Comparison of ENCODE assay signal across 8 cellular contexts in genomic region chr14:60649815-60650381, GRCh38. TPM values are rescaled to one million over a fixed set of nuclear protein-coding genes. Genes with fewer than 3 reads are reported as not detected.
DNase-seq lines count a peak whose midpoint lies in the region; ATAC-seq and TF ChIP-seq lines count a peak whose summit lies in the region.

No MANE protein-coding gene starts in this region.

- no peak for DNase-seq in heart left ventricle
- no peak for DNase-seq in Right ventricle myocardium superior
- peak; percentile 80 to 87 for DNase-seq in SJCRH30
- no peak for DNase-seq in foreskin keratinocyte
- no peak for DNase-seq in suprapubic skin (ENCODE audit: low spot score in 2 of 2)
- DNase-seq in SIG-M5 treated with dmso at 0.1 percent for 504 hours (lab: John Stamatoyannopoulos, UW; ENCODE audit: unreplicated experiment): no peak

- peaks cover 78 to 100% (median 98%) of the 10 kb centered on the region in 9 donors for H3K27me3 ChIP-seq in heart left ventricle
- no peaks in the 10 kb centered on the region for H3K27me3 ChIP-seq in SJCRH30
- H3K27me3 ChIP-seq in foreskin keratinocyte: peaks cover 100% of the 10 kb centered on the region
- peaks cover 100% of the 10 kb centered on the region for H3K27me3 ChIP-seq in suprapubic skin

- no peak for ATAC-seq in heart left ventricle
- no peak for ATAC-seq in Right ventricle myocardium superior (ENCODE audit: poor library complexity)
- peak; percentile 5 for ATAC-seq in foreskin keratinocyte
- no peak for ATAC-seq in GM19351 (IDR thresholded peaks at IDR 0.05; ENCODE audit: unreplicated experiment)
- no peak for ATAC-seq in GM21360 (IDR thresholded peaks at IDR 0.05; ENCODE audit: unreplicated experiment)

- WGBS in heart left ventricle, 4 donors: 2 to 3% (median 3%) methylated on average over 18 of the region's 18 CpGs
- WGBS in suprapubic skin: 7% methylated on average over 18 of the region's 18 CpGs

- H3K4me1 ChIP-seq in heart left ventricle (peaks cover 6 to 52% (median 35%) of the 10 kb centered on the region in 12 donors), SJCRH30 (peaks cover 20% of the 10 kb centered on the region), foreskin keratinocyte (no peaks in the 10 kb centered on the region), suprapubic skin (peaks cover 55% of the 10 kb centered on the region)

- no peak for TF ChIP-seq EP300 in suprapubic skin (IDR thresholded peaks at IDR 0.05)

- no peaks in the 10 kb centered on the region for H3K9me3 ChIP-seq in heart left ventricle
- no peaks in the 10 kb centered on the region for H3K9me3 ChIP-seq in SJCRH30 (replicated peaks)
- H3K9me3 ChIP-seq in suprapubic skin: no peaks in the 10 kb centered on the region

- H3K4me3 ChIP-seq in heart left ventricle: peak overlapping the region; percentile 9 to 61 (median 48)
- peak overlapping the region; percentile 81 for H3K4me3 ChIP-seq in SJCRH30
- peak overlapping the region; percentile 40 for H3K4me3 ChIP-seq in suprapubic skin

- TF ChIP-seq CTCF in heart left ventricle (IDR thresholded peaks at IDR 0.05) (no peak), foreskin keratinocyte (conservative IDR thresholded peaks at IDR 0.05) (no peak), suprapubic skin (IDR thresholded peaks at IDR 0.05) (no peak)

- H3K27ac ChIP-seq in heart left ventricle: no peak overlapping the region
- H3K27ac ChIP-seq in SJCRH30: peak overlapping the region; percentile 69
- H3K27ac ChIP-seq in foreskin keratinocyte: no peak overlapping the region
- H3K27ac ChIP-seq in suprapubic skin: no peak overlapping the region

- intact Hi-C loops in heart left ventricle (cut with DNase I): loop anchor here in 3 of 10 donors (10.0 kb wide), 1 partner anchor 375 kb away; no protein-coding TSS in a partner anchor
- intact Hi-C loops in Right ventricle myocardium superior (cut with DNase I): no loop called here

- H3K36me3 ChIP-seq in heart left ventricle: no peaks in the 10 kb centered on the region
- peaks cover 27% of the 10 kb centered on the region for H3K36me3 ChIP-seq in SJCRH30
- H3K36me3 ChIP-seq in suprapubic skin: no peaks in the 10 kb centered on the region

- TF ChIP-seq POLR2A in heart left ventricle (IDR thresholded peaks at IDR 0.05) (no peak), suprapubic skin (IDR thresholded peaks at IDR 0.05) (no peak)

RNA-seq across cellular contexts. Expression of gene SIX1, which starts 0.6 kb away (rescaled TPM):
- total RNA-seq in heart left ventricle (under 1 TPM in 3 of 9 donors, not detected in 6; 0.19 to 0.27 (median 0.25) TPM), Right ventricle myocardium superior (not detected), foreskin keratinocyte (not detected in 2 replicates), suprapubic skin (under 1 TPM in 2 of 4 donors, not detected in 2; 0.31 to 0.64 TPM)
- polyA plus RNA-seq in heart left ventricle (not detected), foreskin keratinocyte (not detected in 2 replicates)
- 63.4 and 65.0 TPM in 2 replicates for total RNA-seq in SJCRH30 (2014; rRNA removed; shearing (Covaris generic))

Comparison
In these comparisons a context has a peak if more than half of its experiments do, and no peak if none do; other contexts are left out.
1. DNase-seq: peak in SJCRH30 (2 of 2); none in heart left ventricle (0 of 5), Right ventricle myocardium superior (single experiment), foreskin keratinocyte (0 of 2), suprapubic skin (0 of 2) and SIG-M5 treated with dmso at 0.1 percent for 504 hours (single experiment).
2. RNA of gene SIX1, which starts 0.6 kb away (total RNA-seq): 63.4 to 65.0 TPM in SJCRH30; 0.31 to 0.64 TPM in suprapubic skin, 0.19 to 0.27 TPM in heart left ventricle, not detected in foreskin keratinocyte and not detected in Right ventricle myocardium superior (single experiment); every median in the first group is over 10 times any median in the second.
3. Peak in every context shown above with its lines, with median percentiles within 50 percentile points of each other: H3K4me3 ChIP-seq.